In genomic region chr18:22871809-22872525, GRCh38 we compare ENCODE assay signal across 2 cellular contexts.
TF ChIP-seq lines count a peak whose summit lies in the region.

No MANE protein-coding gene starts in this region.

TF ChIP-seq in liver, 16 proteins besides CTCF, POLR2A, EP300 and RAD21 (continued from another document):
- no peak for TF ChIP-seq REST (IDR thresholded peaks at IDR 0.05)
- no peak for TF ChIP-seq GABPA (IDR thresholded peaks at IDR 0.05 in 1 of 2, conservative IDR thresholded peaks at IDR 0.05 in 1 of 2)

TF ChIP-seq in HepG2, 621 proteins besides CTCF, POLR2A, EP300 and RAD21 (continued from another document):
- TF ChIP-seq ZBTB14 (CRISPR knock-in tag; IDR thresholded peaks at IDR 0.05) (no peak), ZNF740 (CRISPR knock-in tag; IDR thresholded peaks at IDR 0.05) (no peak), ZNF253 (CRISPR knock-in tag; IDR thresholded peaks at IDR 0.05; ENCODE audit: borderline replicate concordance) (no peak), PTBP1 (IDR thresholded peaks at IDR 0.05; ENCODE audit: low read depth, low read length, poor library complexity, severe bottlenecking) (no peak)
